14 cellular contexts compared by ENCODE assay signal in the genomic region with DNA sequence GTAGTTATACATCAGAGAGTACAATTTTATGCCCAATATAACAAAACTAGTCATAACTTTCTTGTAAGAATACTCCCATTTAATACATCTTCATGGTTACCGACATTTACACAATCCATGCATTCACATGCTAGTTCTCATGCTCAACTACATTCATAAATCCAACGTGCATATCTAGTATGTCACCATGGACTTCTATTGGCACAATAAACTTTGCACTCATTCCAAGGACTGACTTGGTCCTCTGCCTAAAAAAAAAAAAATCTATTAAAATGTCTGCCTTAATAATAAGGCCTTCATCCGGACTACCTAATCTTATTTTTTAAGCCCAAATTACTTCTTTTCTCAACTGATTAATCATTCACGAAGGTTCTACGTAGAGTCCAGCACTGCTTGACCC.
DNase-seq lines count a peak whose midpoint lies in the region; ATAC-seq and TF ChIP-seq lines count a peak whose summit lies in the region.
"Had no signal": no experiment of that assay in that cellular context is flagged by ENCODE, and none has a peak within 500 bp of the region (broad histone marks: within the 10 kb centered on the region; RNA-seq: fewer than 3 reads in every experiment).

No MANE protein-coding gene starts in this region.

- WGBS in prostate gland, result 71% methylated on average over 5 of the region's 5 CpGs
- 49% methylated on average over 5 of the region's 5 CpGs for WGBS in tibial nerve, 2 donors

- H3K27ac ChIP-seq in thoracic aorta, result peak overlapping the region; percentile 4 to 58
- no peak overlapping the region for H3K27ac ChIP-seq in prostate gland
- no peak overlapping the region for H3K27ac ChIP-seq in tibial nerve
- H3K27ac ChIP-seq: BLaER1 had no signal

- H3K27me3 ChIP-seq in thoracic aorta (replicated peaks; ENCODE audit: insufficient read depth) (no peaks in the 10 kb centered on the region), prostate gland (replicated peaks; ENCODE audit: insufficient read depth) (no peaks in the 10 kb centered on the region), tibial nerve (no peaks in the 10 kb centered on the region)
- H3K27me3 ChIP-seq: BLaER1 had no signal

- no peaks in the 10 kb centered on the region for H3K9me3 Mint-ChIP-seq in activated naive CD4-positive, alpha-beta T cell treated with anti-CD3 and anti-CD28 coated beads for 36 hours
- H3K9me3 Mint-ChIP-seq in IgD-negative memory B cell, result no peaks in the 10 kb centered on the region
- H3K9me3 Mint-ChIP-seq in effector memory CD8-positive, alpha-beta T cell, result no peaks in the 10 kb centered on the region

- H3K9me3 ChIP-seq in thoracic aorta (no peaks in the 10 kb centered on the region), prostate gland (no peaks in the 10 kb centered on the region), tibial nerve (no peaks in the 10 kb centered on the region)

- TF ChIP-seq EP300 in tibial nerve (IDR thresholded peaks at IDR 0.05), result no peak

- H3K27me3 Mint-ChIP-seq in activated naive CD4-positive, alpha-beta T cell treated with anti-CD3 and anti-CD28 coated beads for 36 hours (ENCODE audit: low read depth), result no peaks in the 10 kb centered on the region
- H3K27me3 Mint-ChIP-seq in IgD-negative memory B cell, result no peaks in the 10 kb centered on the region
- no peaks in the 10 kb centered on the region for H3K27me3 Mint-ChIP-seq in effector memory CD8-positive, alpha-beta T cell

- H3K4me3 ChIP-seq in thoracic aorta (no peak overlapping the region), prostate gland (no peak overlapping the region), tibial nerve (no peak overlapping the region)
- H3K4me3 ChIP-seq: BLaER1 had no signal

- no peak for DNase-seq in activated naive CD4-positive, alpha-beta T cell treated with anti-CD3 and anti-CD28 coated beads for 36 hours
- no peak for DNase-seq in activated naive CD4-positive, alpha-beta T cell treated with Interleukin-2 at 50 U/mL for 16 hours
- no peak for DNase-seq in effector memory CD8-positive, alpha-beta T cell
- DNase-seq in thoracic aorta (ENCODE audit: low spot score) (no peak), prostate gland (ENCODE audit: low spot score) (no peak), tibial nerve (ENCODE audit: low spot score in 2 of 2) (no peak)
- no peak for DNase-seq in activated CD4-positive, alpha-beta T cell treated with anti-CD3 and anti-CD28 coated beads for 1 hour
- DNase-seq: DMS 273 treated with DMSO at 0.1 percent for 48 hours, GF-D8, GOT3, NCI-H187 treated with DMSO at 0.1 percent for 48 hours, NCI-H69 had no signal

- CTCF ChIA-PET in activated naive CD4-positive, alpha-beta T cell treated with anti-CD3 and anti-CD28 coated beads for 36 hours (lab: Charles Lee), result interaction anchor here (0.6 to 1.3 kb wide), 2 partner anchors 23 to 179 kb away, joined by 3 to 8 read pairs; no protein-coding TSS in a partner anchor

- TF ChIP-seq CTCF in thoracic aorta (IDR thresholded peaks at IDR 0.05) (no peak), prostate gland (IDR thresholded peaks at IDR 0.05) (no peak), tibial nerve (IDR thresholded peaks at IDR 0.05) (no peak)

- intact Hi-C loops in activated naive CD4-positive, alpha-beta T cell treated with anti-CD3 and anti-CD28 coated beads for 36 hours (cut with micrococcal nuclease), result no loop called here
- intact Hi-C loops in prostate gland (cut with DNase I), result no loop called here

- H3K36me3 ChIP-seq in thoracic aorta, result no peaks in the 10 kb centered on the region
- H3K36me3 ChIP-seq in prostate gland, result no peaks in the 10 kb centered on the region
- H3K36me3 ChIP-seq in tibial nerve, result peaks cover 0 to 4% (median 0%) of the 10 kb centered on the region in 3 donors
- H3K36me3 ChIP-seq: BLaER1 had no signal

- no peak for ATAC-seq in effector memory CD8-positive, alpha-beta T cell (replicated peaks)
- no peak for ATAC-seq in thoracic aorta (ENCODE audit: insufficient number of reproducible peaks, low FRiP score, low read depth)

- peaks cover 41% of the 10 kb centered on the region for H3K36me3 Mint-ChIP-seq in activated naive CD4-positive, alpha-beta T cell treated with anti-CD3 and anti-CD28 coated beads for 36 hours (ENCODE audit: low read depth)
- peaks cover 6% of the 10 kb centered on the region for H3K36me3 Mint-ChIP-seq in IgD-negative memory B cell
- peaks cover 64% of the 10 kb centered on the region for H3K36me3 Mint-ChIP-seq in effector memory CD8-positive, alpha-beta T cell (ENCODE audit: insufficient read depth)

- H3K27ac Mint-ChIP-seq in activated naive CD4-positive, alpha-beta T cell treated with anti-CD3 and anti-CD28 coated beads for 36 hours, result peak overlapping the region; percentile 15
- H3K27ac Mint-ChIP-seq in IgD-negative memory B cell, result peak overlapping the region in 2 of 3 donors; percentile 23 to 72
- peak overlapping the region; percentile 80 to 84 for H3K27ac Mint-ChIP-seq in effector memory CD8-positive, alpha-beta T cell

- H3K4me1 ChIP-seq in thoracic aorta (ENCODE audit: control insufficient read depth in 1 of 2, low read depth in 2 of 2) (peaks cover 11 to 24% of the 10 kb centered on the region in 2 donors), prostate gland (replicated peaks) (no peaks in the 10 kb centered on the region), tibial nerve (peaks cover 0 to 13% (median 0%) of the 10 kb centered on the region in 4 donors)

- H3K4me3 Mint-ChIP-seq in activated naive CD4-positive, alpha-beta T cell treated with anti-CD3 and anti-CD28 coated beads for 36 hours, result no peak overlapping the region
- peak overlapping the region in 1 of 4 donors; percentile 27 for H3K4me3 Mint-ChIP-seq in IgD-negative memory B cell
- no peak overlapping the region for H3K4me3 Mint-ChIP-seq in effector memory CD8-positive, alpha-beta T cell

- peaks cover 51% of the 10 kb centered on the region for H3K4me1 Mint-ChIP-seq in activated naive CD4-positive, alpha-beta T cell treated with anti-CD3 and anti-CD28 coated beads for 36 hours (ENCODE audit: low read depth)
- H3K4me1 Mint-ChIP-seq in IgD-negative memory B cell, result peaks cover 0 to 7% (median 7%) of the 10 kb centered on the region in 3 donors
- H3K4me1 Mint-ChIP-seq in effector memory CD8-positive, alpha-beta T cell (ENCODE audit: low read depth in 2 of 2), result peaks cover 12 to 27% of the 10 kb centered on the region in 2 donors

- no peak for TF ChIP-seq POLR2A in prostate gland (IDR thresholded peaks at IDR 0.05)
- no peak for TF ChIP-seq POLR2A in tibial nerve (IDR thresholded peaks at IDR 0.05)

Comparison
In these comparisons a context has a peak if more than half of its experiments do, and no peak if none do; other contexts are left out.
1. H3K27ac Mint-ChIP-seq: peak in every context shown above with its lines; median percentile 82 in effector memory CD8-positive, alpha-beta T cell; 48 in IgD-negative memory B cell; 15 in activated naive CD4-positive, alpha-beta T cell treated with anti-CD3 and anti-CD28 coated beads for 36 hours.
2. H3K27ac ChIP-seq: peak in thoracic aorta (2 of 2); none in prostate gland (0 of 2) and tibial nerve (0 of 4).